ENCODE assay signal across 21 cellular contexts in the genomic region with DNA sequence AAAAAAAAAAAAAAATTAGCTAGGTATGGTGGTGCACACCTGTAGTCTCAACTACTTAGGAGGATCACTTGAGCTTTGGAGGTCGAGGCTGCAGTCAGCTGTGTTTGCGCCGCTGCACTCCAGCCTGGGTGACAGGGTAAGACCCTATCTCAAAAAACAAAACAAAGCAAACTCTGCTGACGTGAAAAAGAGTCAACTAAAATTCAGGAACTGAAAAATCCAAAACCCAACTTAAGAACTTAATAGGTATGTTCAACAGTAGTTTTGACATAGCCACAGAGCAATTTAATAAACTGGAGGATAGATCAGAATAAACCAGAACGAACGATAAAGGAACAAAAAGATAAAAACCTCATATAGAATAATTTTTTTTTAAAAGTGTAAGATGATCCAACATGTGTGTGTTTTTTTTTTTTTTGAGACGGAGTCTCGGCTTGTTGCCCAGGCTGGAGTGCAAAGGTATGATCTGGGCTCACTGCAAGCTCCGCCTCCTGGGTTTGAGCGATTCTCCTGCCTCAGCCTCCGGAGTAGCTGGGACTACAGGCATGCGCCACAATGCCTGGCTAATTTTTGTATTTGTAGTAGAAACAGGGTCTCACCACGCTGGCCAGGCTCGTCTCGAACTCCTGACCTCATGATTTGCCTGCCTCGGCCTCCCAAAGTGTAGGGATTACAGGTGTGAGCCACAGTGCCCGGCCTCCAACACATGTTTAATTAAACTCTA. TPM values are rescaled to one million over a fixed set of nuclear protein-coding genes. Genes with fewer than 3 reads are reported as not detected.
A peak's percentile ranks its signal among the peaks of the same experiment; 100 is the strongest.
DNase-seq lines count a peak whose midpoint lies in the region; ATAC-seq and TF ChIP-seq lines count a peak whose summit lies in the region.
"Had no signal": no experiment of that assay in that cellular context is flagged by ENCODE, and none has a peak within 500 bp of the region (broad histone marks: within the 10 kb centered on the region; RNA-seq: fewer than 3 reads in every experiment).

No MANE protein-coding gene starts in this region.

- TF ChIP-seq POLR2A in breast epithelium (IDR thresholded peaks at IDR 0.05) (no peak), stomach (IDR thresholded peaks at IDR 0.05) (no peak)

- no peak overlapping the region for H3K27ac ChIP-seq in breast epithelium
- H3K27ac ChIP-seq in stomach = no peak overlapping the region
- H3K27ac ChIP-seq: Peyer's patch had no signal

- H3K4me1 ChIP-seq in breast epithelium (no peaks in the 10 kb centered on the region), stomach (peaks cover 12 to 32% (median 24%) of the 10 kb centered on the region in 4 donors)

- WGBS in stomach, 5 donors = 76 to 88% (median 83%) methylated on average over 17 of the region's 17 CpGs

- H3K4me3 Mint-ChIP-seq in MCF 10A (ENCODE audit: unreplicated experiment) (no peak overlapping the region), activated B cell treated with CpG ODN at 0.5 μM for 24 hours (no peak overlapping the region), nephron (peak overlapping the region; percentile 29 to 50 (median 48))
- H3K4me3 Mint-ChIP-seq: CD14-positive monocyte had no signal

- H3K36me3 Mint-ChIP-seq in MCF 10A (ENCODE audit: insufficient read depth, unreplicated experiment) (peaks cover 27% of the 10 kb centered on the region), activated B cell treated with CpG ODN at 0.5 μM for 24 hours (ENCODE audit: low read depth) (peaks cover 33% of the 10 kb centered on the region), nephron (ENCODE audit: low read depth) (peaks cover 38% of the 10 kb centered on the region)

- CTCF ChIA-PET in MCF 10A (lab: Yijun Ruan, JAX) = interaction anchor here (3.0 to 6.3 kb wide), 2 partner anchors 10 to 15 kb away, joined by 27 to 95 read pairs; no protein-coding TSS in a partner anchor
- CTCF ChIA-PET in activated B cell treated with CpG ODN at 0.5 μM for 24 hours (lab: Charles Lee) = interaction anchor here (6.4 kb wide), 1 partner anchor 15 kb away, joined by 39 read pairs; no protein-coding TSS in a partner anchor

- POLR2A ChIA-PET in MCF 10A (lab: Yijun Ruan, JAX) (interaction anchor here (0.6 to 5.9 kb wide), 2 partner anchors 11 to 31 kb away, joined by 3 to 65 read pairs; no protein-coding TSS in a partner anchor), activated B cell treated with CpG ODN at 0.5 μM for 24 hours (lab: Charles Lee) (no interaction called here)

- H3K4me1 Mint-ChIP-seq in MCF 10A (ENCODE audit: insufficient read depth, unreplicated experiment) (peaks cover 6% of the 10 kb centered on the region), activated B cell treated with CpG ODN at 0.5 μM for 24 hours (peaks cover 33% of the 10 kb centered on the region), nephron (peaks cover 11% of the 10 kb centered on the region)

- H3K27ac Mint-ChIP-seq in MCF 10A (ENCODE audit: low read depth, unreplicated experiment) = peak overlapping the region; percentile 49
- peak overlapping the region; percentile 2 for H3K27ac Mint-ChIP-seq in activated B cell treated with CpG ODN at 0.5 μM for 24 hours
- no peak overlapping the region for H3K27ac Mint-ChIP-seq in nephron

- no TSS peak for BruUV-seq in MCF 10A (replicated peaks; lab: Mats Ljungman, UMichigan)

- H3K36me3 ChIP-seq in breast epithelium (no peaks in the 10 kb centered on the region), stomach (peaks cover 0 to 27% (median 20%) of the 10 kb centered on the region in 4 donors)
- H3K36me3 ChIP-seq: Peyer's patch had no signal

- H3K27me3 ChIP-seq in breast epithelium (no peaks in the 10 kb centered on the region), stomach (no peaks in the 10 kb centered on the region)
- H3K27me3 ChIP-seq: Peyer's patch had no signal

- no peaks in the 10 kb centered on the region for H3K9me3 ChIP-seq in breast epithelium
- H3K9me3 ChIP-seq in stomach = no peaks in the 10 kb centered on the region
- H3K9me3 ChIP-seq: Peyer's patch had no signal

- ATAC-seq in activated B cell treated with CpG ODN at 0.5 μM for 24 hours (ENCODE audit: low read depth) (no peak), HG03565 (IDR thresholded peaks at IDR 0.05; ENCODE audit: unreplicated experiment) (no peak)
- ATAC-seq: HCT116 had no signal

- TF ChIP-seq CTCF in MCF 10A (IDR thresholded peaks at IDR 0.05; ENCODE audit: unreplicated experiment) = no peak
- no peak for TF ChIP-seq CTCF in breast epithelium (IDR thresholded peaks at IDR 0.05)
- no peak for TF ChIP-seq CTCF in activated B cell treated with CpG ODN at 0.5 μM for 24 hours (IDR thresholded peaks at IDR 0.05)
- TF ChIP-seq CTCF in nephron (IDR thresholded peaks at IDR 0.05; ENCODE audit: unreplicated experiment in 3 of 3) = no peak
- no peak for TF ChIP-seq CTCF in stomach (IDR thresholded peaks at IDR 0.05)

- DNase-seq in MCF 10A (ENCODE audit: unreplicated experiment) = no peak
- no peak for DNase-seq in breast epithelium (ENCODE audit: low spot score in 2 of 2)
- DNase-seq in activated B cell treated with CpG ODN at 0.5 μM for 24 hours = no peak
- peak; percentile 41 for DNase-seq in stomach
- DNase-seq in nucleus accumbens (lab: John Stamatoyannopoulos, UW) = no peak
- DNase-seq in effector CD8-positive, alpha-beta T cell (lab: John Stamatoyannopoulos, UW) = no peak
- DNase-seq: AML-193, DMS79, GOT3, KG1, NCI-H1105, NCI-H2081, NCI-H2171, NCI-H345, NCI-H524, NCI-H82, Peyer's patch had no signal

- intact Hi-C loops in MCF 10A (cut with micrococcal nuclease) (no loop called here), breast epithelium (cut with DNase I; ENCODE audit: low total_unique reads) (no loop called here), activated B cell treated with CpG ODN at 0.5 μM for 24 hours (cut with micrococcal nuclease) (no loop called here), stomach (cut with DNase I; ENCODE audit: low total_unique reads) (no loop called here)

- H3K27me3 Mint-ChIP-seq in MCF 10A (ENCODE audit: insufficient read depth, unreplicated experiment) (no peaks in the 10 kb centered on the region), activated B cell treated with CpG ODN at 0.5 μM for 24 hours (no peaks in the 10 kb centered on the region), nephron (ENCODE audit: low read depth) (no peaks in the 10 kb centered on the region)

- H3K9me3 Mint-ChIP-seq in MCF 10A (ENCODE audit: unreplicated experiment) (no peaks in the 10 kb centered on the region), activated B cell treated with CpG ODN at 0.5 μM for 24 hours (no peaks in the 10 kb centered on the region), nephron (no peaks in the 10 kb centered on the region)

- no peak overlapping the region for H3K4me3 ChIP-seq in breast epithelium
- H3K4me3 ChIP-seq in stomach = no peak overlapping the region
- H3K4me3 ChIP-seq: Peyer's patch had no signal

- no peak for TF ChIP-seq EP300 in stomach (IDR thresholded peaks at IDR 0.05)

RNA-seq across cellular contexts. Expression of gene ZNF236, which starts 4.3 kb away (rescaled TPM):
- total RNA-seq in MCF 10A (2022) = 15.3 and 16.1 TPM in 2 replicates
- 10 to 100 TPM; 12.3 to 28.2 (median 27.1) TPM for total RNA-seq in breast epithelium
- total RNA-seq in activated B cell treated with CpG ODN at 0.5 μM for 24 hours = 27.4 and 28.2 TPM in 2 replicates
- 10 to 100 TPM in 3 of 5 donors, 1 to 10 TPM in 2; 3.8 to 31.7 (median 11.9) TPM for total RNA-seq in stomach
- polyA plus RNA-seq in stomach = 1 to 10 TPM; 1.8 to 2.0 (median 1.9) TPM

Comparison
In these comparisons a context has a peak if more than half of its experiments do, and no peak if none do; other contexts are left out.
1. H3K27ac Mint-ChIP-seq: peak in MCF 10A (single experiment) and activated B cell treated with CpG ODN at 0.5 μM for 24 hours (single experiment); none in nephron (0 of 3).
2. H3K4me3 Mint-ChIP-seq: peak in nephron (3 of 3); none in MCF 10A (single experiment) and activated B cell treated with CpG ODN at 0.5 μM for 24 hours (single experiment).